ENCODE assay signal across 1 cellular context in the genomic region with DNA sequence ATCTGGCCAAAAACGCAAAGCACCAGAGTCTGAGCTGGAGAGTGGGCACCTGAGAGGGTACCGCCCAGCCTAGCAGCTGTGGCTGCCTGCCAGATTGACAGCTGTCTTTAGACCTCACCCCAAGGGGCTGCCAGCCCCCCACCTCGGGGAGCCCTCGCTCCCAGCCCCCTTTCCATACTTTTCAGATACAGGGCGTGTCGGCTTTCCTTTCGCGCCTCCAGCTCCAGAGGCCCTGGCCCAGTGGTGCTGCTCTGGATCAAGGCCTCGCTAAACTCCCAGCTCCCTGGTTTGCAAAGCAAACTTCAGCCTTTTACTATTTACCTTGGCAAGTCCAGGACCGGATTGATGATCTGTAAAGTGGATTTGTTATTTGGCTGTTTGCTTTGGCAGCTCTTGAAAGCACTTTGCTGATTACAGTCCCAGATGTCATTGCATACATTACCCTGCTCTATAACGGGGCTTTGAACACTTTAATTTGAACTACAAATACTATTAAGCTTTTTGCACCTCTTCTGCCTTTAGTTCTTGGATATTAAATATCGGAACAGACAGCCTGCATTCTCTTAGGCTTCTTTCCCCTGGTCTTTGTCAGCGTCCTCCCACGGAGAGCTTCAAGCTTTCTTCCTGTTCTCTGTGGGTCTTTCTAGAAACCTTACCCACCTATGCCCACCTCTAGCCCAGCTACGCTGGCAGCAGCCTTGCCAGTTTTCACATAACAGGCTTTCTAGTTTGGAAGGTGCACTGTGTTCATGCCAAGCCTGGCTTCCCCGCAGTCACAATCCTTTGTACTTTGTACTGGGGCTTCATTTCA.
TF ChIP-seq lines count a peak whose summit lies in the region.

No MANE protein-coding gene starts in this region.

TF ChIP-seq in HepG2, 621 proteins besides CTCF, POLR2A, EP300 and RAD21 (continued from another document and continues in another):
- TF ChIP-seq ZBED4 (CRISPR knock-in tag; IDR thresholded peaks at IDR 0.05; ENCODE audit: borderline replicate concordance) = peak; percentile 97
- no peak for TF ChIP-seq ZNF432 (CRISPR knock-in tag; IDR thresholded peaks at IDR 0.05; ENCODE audit: borderline replicate concordance)
- TF ChIP-seq, protein P1, sequence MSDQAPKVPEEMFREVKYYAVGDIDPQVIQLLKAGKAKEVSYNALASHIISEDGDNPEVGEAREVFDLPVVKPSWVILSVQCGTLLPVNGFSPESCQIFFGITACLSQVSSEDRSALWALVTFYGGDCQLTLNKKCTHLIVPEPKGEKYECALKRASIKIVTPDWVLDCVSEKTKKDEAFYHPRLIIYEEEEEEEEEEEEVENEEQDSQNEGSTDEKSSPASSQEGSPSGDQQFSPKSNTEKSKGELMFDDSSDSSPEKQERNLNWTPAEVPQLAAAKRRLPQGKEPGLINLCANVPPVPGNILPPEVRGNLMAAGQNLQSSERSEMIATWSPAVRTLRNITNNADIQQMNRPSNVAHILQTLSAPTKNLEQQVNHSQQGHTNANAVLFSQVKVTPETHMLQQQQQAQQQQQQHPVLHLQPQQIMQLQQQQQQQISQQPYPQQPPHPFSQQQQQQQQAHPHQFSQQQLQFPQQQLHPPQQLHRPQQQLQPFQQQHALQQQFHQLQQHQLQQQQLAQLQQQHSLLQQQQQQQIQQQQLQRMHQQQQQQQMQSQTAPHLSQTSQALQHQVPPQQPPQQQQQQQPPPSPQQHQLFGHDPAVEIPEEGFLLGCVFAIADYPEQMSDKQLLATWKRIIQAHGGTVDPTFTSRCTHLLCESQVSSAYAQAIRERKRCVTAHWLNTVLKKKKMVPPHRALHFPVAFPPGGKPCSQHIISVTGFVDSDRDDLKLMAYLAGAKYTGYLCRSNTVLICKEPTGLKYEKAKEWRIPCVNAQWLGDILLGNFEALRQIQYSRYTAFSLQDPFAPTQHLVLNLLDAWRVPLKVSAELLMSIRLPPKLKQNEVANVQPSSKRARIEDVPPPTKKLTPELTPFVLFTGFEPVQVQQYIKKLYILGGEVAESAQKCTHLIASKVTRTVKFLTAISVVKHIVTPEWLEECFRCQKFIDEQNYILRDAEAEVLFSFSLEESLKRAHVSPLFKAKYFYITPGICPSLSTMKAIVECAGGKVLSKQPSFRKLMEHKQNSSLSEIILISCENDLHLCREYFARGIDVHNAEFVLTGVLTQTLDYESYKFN (CRISPR knock-in tag; conservative IDR thresholded peaks at IDR 0.05) = peak; percentile 98
- TF ChIP-seq SP1 (IDR thresholded peaks at IDR 0.05) = no peak
- peak; percentile 52; the same call in 1 of the 2 replicates for TF ChIP-seq SP1 (CRISPR knock-in tag; IDR thresholded peaks at IDR 0.05)
- peak; percentile 79; the same call in 1 of the 2 replicates for TF ChIP-seq ONECUT2 (CRISPR knock-in tag; IDR thresholded peaks at IDR 0.05)
- TF ChIP-seq HNF4G (IDR thresholded peaks at IDR 0.05; ENCODE audit: borderline replicate concordance, low read depth, low read length) = peak; percentile 93
- TF ChIP-seq HNF4G (CRISPR knock-in tag; IDR thresholded peaks at IDR 0.05; ENCODE audit: borderline replicate concordance, low read depth) = peak; percentile 69; the same call in 1 of the 2 replicates
- TF ChIP-seq ELF3 (CRISPR knock-in tag; IDR thresholded peaks at IDR 0.05) = peak; percentile 85
- TF ChIP-seq IKZF5 (CRISPR knock-in tag; IDR thresholded peaks at IDR 0.05) = peak; percentile 95
- TF ChIP-seq PHF8 (CRISPR knock-in tag; IDR thresholded peaks at IDR 0.05) = peak; percentile 61
- peak; percentile 57; the same call in 1 of the 2 replicates for TF ChIP-seq ZNF800 (CRISPR knock-in tag; IDR thresholded peaks at IDR 0.05)
- TF ChIP-seq CEBPB (IDR thresholded peaks at IDR 0.05; ENCODE audit: borderline replicate concordance, low read depth, low read length) = peak; percentile 27; the same call in 1 of the 2 replicates
- no peak for TF ChIP-seq ZHX2 (IDR thresholded peaks at IDR 0.05; ENCODE audit: low read depth)
- no peak; the same call in 1 of the 2 replicates for TF ChIP-seq ZHX2 (CRISPR knock-in tag; IDR thresholded peaks at IDR 0.05; ENCODE audit: borderline replicate concordance)
- no peak for TF ChIP-seq ARNT (IDR thresholded peaks at IDR 0.05)
- peak; percentile 81; the same call in 1 of the 2 replicates for TF ChIP-seq GLI4 (CRISPR knock-in tag; IDR thresholded peaks at IDR 0.05; ENCODE audit: borderline replicate concordance)
- TF ChIP-seq NCOR1 (IDR thresholded peaks at IDR 0.05; ENCODE audit: borderline replicate concordance, low read length) = peak; percentile 92
- TF ChIP-seq, protein P2, sequence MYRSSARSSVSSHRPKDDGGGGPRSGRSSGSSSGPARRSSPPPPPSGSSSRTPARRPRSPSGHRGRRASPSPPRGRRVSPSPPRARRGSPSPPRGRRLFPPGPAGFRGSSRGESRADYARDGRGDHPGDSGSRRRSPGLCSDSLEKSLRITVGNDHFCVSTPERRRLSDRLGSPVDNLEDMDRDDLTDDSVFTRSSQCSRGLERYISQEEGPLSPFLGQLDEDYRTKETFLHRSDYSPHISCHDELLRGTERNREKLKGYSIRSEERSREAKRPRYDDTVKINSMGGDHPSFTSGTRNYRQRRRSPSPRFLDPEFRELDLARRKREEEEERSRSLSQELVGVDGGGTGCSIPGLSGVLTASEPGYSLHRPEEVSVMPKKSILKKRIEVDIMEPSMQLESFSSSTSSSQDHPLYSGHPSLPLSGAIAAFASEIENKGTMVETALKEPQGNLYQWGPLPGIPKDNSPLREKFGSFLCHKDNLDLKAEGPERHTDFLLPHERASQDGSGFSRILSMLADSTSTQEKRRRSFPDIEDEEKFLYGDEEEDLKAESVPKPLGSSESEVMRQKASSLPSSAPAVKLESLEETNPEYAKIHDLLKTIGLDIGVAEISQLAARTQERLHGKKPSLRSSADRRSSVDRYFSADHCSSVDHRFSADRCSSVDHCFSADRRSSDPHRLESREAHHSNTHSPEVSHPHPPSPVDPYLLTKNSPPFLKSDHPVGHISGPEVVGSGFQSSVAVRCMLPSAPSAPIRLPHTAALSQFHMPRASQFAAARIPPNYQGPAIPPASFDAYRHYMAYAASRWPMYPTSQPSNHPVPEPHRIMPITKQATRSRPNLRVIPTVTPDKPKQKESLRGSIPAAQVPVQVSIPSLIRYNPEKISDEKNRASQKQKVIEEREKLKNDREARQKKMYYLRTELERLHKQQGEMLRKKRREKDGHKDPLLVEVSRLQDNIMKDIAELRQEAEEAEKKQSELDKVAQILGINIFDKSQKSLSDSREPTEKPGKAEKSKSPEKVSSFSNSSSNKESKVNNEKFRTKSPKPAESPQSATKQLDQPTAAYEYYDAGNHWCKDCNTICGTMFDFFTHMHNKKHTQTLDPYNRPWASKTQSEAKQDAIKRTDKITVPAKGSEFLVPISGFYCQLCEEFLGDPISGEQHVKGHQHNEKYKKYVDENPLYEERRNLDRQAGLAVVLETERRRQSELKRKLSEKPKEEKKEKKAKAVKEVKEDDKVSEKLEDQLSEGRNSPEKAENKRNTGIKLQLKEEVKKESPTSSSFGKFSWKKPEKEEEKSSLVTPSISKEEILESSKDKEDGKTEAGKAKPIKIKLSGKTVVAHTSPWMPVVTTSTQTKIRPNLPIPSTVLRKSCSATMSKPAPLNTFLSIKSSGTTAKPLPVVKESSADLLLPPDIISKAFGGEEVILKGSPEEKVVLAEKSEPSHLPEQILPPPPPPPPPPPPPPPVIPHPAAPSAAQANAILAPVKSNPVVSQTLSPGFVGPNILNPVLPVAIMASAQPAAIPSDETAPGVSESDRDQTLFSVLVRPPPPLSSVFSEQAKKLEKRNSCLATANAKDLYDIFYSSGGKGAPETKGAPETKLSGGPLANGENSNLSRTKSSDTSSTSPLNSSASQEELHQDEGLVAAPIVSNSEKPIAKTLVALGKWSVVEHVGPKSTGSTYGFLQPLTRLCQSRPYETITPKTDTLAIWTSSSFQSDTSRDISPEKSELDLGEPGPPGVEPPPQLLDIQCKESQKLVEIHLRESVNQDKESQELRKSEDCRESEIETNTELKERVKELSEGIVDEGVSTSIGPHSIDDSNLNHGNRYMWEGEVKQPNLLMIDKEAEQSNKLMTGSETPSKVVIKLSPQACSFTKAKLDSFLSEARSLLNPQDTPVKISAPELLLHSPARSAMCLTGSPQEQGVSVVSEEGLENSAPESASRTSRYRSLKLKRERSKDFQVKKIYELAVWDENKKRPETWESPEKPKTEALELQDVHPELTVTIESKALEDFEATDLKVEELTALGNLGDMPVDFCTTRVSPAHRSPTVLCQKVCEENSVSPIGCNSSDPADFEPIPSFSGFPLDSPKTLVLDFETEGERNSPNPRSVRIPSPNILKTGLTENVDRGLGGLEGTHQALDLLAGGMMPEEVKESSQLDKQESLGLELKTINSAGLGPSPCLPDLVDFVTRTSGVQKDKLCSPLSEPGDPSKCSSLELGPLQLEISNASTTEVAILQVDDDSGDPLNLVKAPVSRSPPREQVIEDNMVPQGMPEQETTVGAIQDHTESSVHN (CRISPR knock-in tag; IDR thresholded peaks at IDR 0.05) = no peak; the same call in 1 of the 2 replicates
- TF ChIP-seq THAP11 (CRISPR knock-in tag; IDR thresholded peaks at IDR 0.05) = peak; percentile 77
- no peak for TF ChIP-seq ZNF326 (CRISPR knock-in tag; IDR thresholded peaks at IDR 0.05; ENCODE audit: borderline replicate concordance)
